21 cellular contexts compared by ENCODE assay signal in the genomic region with DNA sequence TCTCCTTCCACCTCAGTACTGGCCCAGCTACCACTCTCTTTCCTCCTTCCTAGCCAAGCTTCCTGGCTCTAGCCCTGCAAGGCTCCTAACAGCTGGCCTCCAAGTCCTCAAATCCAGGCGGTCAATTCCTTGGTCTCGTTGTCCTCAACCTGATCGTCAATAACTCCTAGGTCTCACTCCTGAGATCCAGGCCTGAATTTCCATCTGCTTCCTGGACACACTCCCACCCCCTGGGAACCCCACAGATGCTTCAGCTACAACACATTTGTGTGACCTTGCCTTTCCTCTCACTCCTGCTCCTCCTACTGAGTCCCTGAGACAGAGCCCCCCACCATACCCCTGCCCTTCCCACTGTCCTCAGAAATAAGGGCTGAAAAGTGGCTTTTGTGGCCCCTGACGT. TPM values are rescaled to one million over a fixed set of nuclear protein-coding genes. Genes with fewer than 3 reads are reported as not detected.
DNase-seq lines count a peak whose midpoint lies in the region; ATAC-seq and TF ChIP-seq lines count a peak whose summit lies in the region.
"Had no signal": no experiment of that assay in that cellular context is flagged by ENCODE, and none has a peak within 500 bp of the region (broad histone marks: within the 10 kb centered on the region; RNA-seq: fewer than 3 reads in every experiment).

No MANE protein-coding gene starts in this region.

- TF ChIP-seq CTCF in endodermal cell (conservative IDR thresholded peaks at IDR 0.05) (no peak), progenitor cell of endocrine pancreas (IDR thresholded peaks at IDR 0.05; ENCODE audit: unreplicated experiment) (no peak)

- H3K27ac ChIP-seq in endodermal cell (ENCODE audit: low read depth, low read length) = no peak overlapping the region
- H3K27ac ChIP-seq: A549, heart left ventricle, WERI-Rb-1 had no signal

- ATAC-seq in activated T-cell treated with anti-CD3 and anti-CD28 coated beads, Interleukin-2, amount 50 U/mL, for 4 hours = no peak
- no peak for ATAC-seq in T-helper 17 cell
- ATAC-seq: A549, heart left ventricle, K562 had no signal

- no peaks in the 10 kb centered on the region for H3K27me3 Mint-ChIP-seq in activated T-cell treated with anti-CD3 and anti-CD28 coated beads, Interleukin-2, amount 50 U/mL, for 4 hours (ENCODE audit: low read depth)
- H3K27me3 Mint-ChIP-seq in T-helper 17 cell (no peaks in the 10 kb centered on the region), endodermal cell (ENCODE audit: insufficient read depth) (peaks cover 6% of the 10 kb centered on the region), progenitor cell of endocrine pancreas (no peaks in the 10 kb centered on the region)
- H3K27me3 Mint-ChIP-seq: activated CD4-positive, alpha-beta T cell treated with anti-CD3 and anti-CD28 coated beads, Interleukin-2, amount 10 ng/mL, durations not matched to agents 7 days and 5 days had no signal

- no peaks in the 10 kb centered on the region for H3K27me3 ChIP-seq in endodermal cell (ENCODE audit: control insufficient read depth, insufficient read depth, low read length, poor library complexity, severe bottlenecking)
- H3K27me3 ChIP-seq: heart left ventricle, MG63 had no signal

- H3K27ac Mint-ChIP-seq in T-helper 17 cell (peak overlapping the region; percentile 41), endodermal cell (peak overlapping the region; percentile 20), progenitor cell of endocrine pancreas (peak overlapping the region; percentile 18)
- H3K27ac Mint-ChIP-seq: activated CD4-positive, alpha-beta T cell treated with anti-CD3 and anti-CD28 coated beads, Interleukin-2, amount 10 ng/mL, durations not matched to agents 7 days and 5 days; dendritic cell treated with granulocyte-macrophage colony-stimulating factor and Interleukin-4, amounts not matched to agents 40 ng/mL and 50 ng/mL, for 4 days had no signal

- peaks cover 5% of the 10 kb centered on the region for H3K4me1 ChIP-seq in endodermal cell (ENCODE audit: control insufficient read depth, insufficient read depth, low read length)

- H3K4me3 Mint-ChIP-seq in activated T-cell treated with anti-CD3 and anti-CD28 coated beads, Interleukin-2, amount 50 U/mL, for 4 hours = peak overlapping the region; percentile 33
- H3K4me3 Mint-ChIP-seq in T-helper 17 cell = no peak overlapping the region
- H3K4me3 Mint-ChIP-seq in endodermal cell = no peak overlapping the region
- peak overlapping the region; percentile 38 for H3K4me3 Mint-ChIP-seq in progenitor cell of endocrine pancreas (ENCODE audit: low read depth)
- H3K4me3 Mint-ChIP-seq: dendritic cell treated with granulocyte-macrophage colony-stimulating factor and Interleukin-4, amounts not matched to agents 40 ng/mL and 50 ng/mL, for 4 days had no signal

- no peak overlapping the region for H3K9ac ChIP-seq in endodermal cell (ENCODE audit: extremely low read depth, low read length, poor library complexity, severe bottlenecking)
- H3K9ac ChIP-seq: SK-N-SH had no signal

- no peak for DNase-seq in activated T-cell treated with anti-CD3 and anti-CD28 coated beads, Interleukin-2, amount 50 U/mL, for 4 hours
- no peak for DNase-seq in activated T-cell treated with anti-CD3 and anti-CD28 coated beads, Interleukin-2, amount 50 U/mL, for 1 hour
- DNase-seq in T-helper 17 cell (no peak), endodermal cell (no peak), progenitor cell of endocrine pancreas (ENCODE audit: low spot score, unreplicated experiment) (no peak), amygdala (lab: John Stamatoyannopoulos, UW) (no peak), middle frontal gyrus (ENCODE audit: extremely low spot score, low spot score) (no peak), SK-N-DZ (ENCODE audit: low spot score) (no peak)
- DNase-seq: activated CD8-positive, alpha-beta memory T cell treated with anti-CD3 and anti-CD28 coated beads, Interleukin-2, amount 50 U/mL, for 4 hours; MG63; NCI-H2081 treated with DMSO at 0.1 percent for 48 hours; small intestine; stimulated activated CD4-positive, alpha-beta T cell treated with anti-CD3 and anti-CD28 coated beads, Interleukin-1b, Interleukin-23, amount 100 ng/mL, for 48 hours; T-helper 9 cell had no signal

- no peak overlapping the region for H3K4me3 ChIP-seq in endodermal cell (ENCODE audit: low read length)
- H3K4me3 ChIP-seq: A549, heart left ventricle, K562, MG63 had no signal

- no peaks in the 10 kb centered on the region for H3K9me3 ChIP-seq in T-helper 17 cell (ENCODE audit: control insufficient read depth, low read length, poor library complexity, severe bottlenecking)
- no peaks in the 10 kb centered on the region for H3K9me3 ChIP-seq in endodermal cell (ENCODE audit: control insufficient read depth, low read length)
- H3K9me3 ChIP-seq: A549, heart left ventricle, MG63, SK-N-SH had no signal

- WGBS in endodermal cell (ENCODE audit: insufficient coverage in 1 of 2, insufficient read length in 1 of 2), 2 experiments = 92 to 100% methylated on average over 4 of the region's 4 CpGs

- peaks cover 2% of the 10 kb centered on the region for H3K36me3 Mint-ChIP-seq in activated T-cell treated with anti-CD3 and anti-CD28 coated beads, Interleukin-2, amount 50 U/mL, for 4 hours (ENCODE audit: insufficient read depth)
- no peaks in the 10 kb centered on the region for H3K36me3 Mint-ChIP-seq in T-helper 17 cell (ENCODE audit: low read depth)
- H3K36me3 Mint-ChIP-seq in endodermal cell (ENCODE audit: low read depth) = peaks cover 13% of the 10 kb centered on the region
- H3K36me3 Mint-ChIP-seq in progenitor cell of endocrine pancreas (ENCODE audit: insufficient read depth) = peaks cover 4% of the 10 kb centered on the region

- H3K4me1 Mint-ChIP-seq in activated T-cell treated with anti-CD3 and anti-CD28 coated beads, Interleukin-2, amount 50 U/mL, for 4 hours (ENCODE audit: low read depth) = peaks cover 26% of the 10 kb centered on the region
- H3K4me1 Mint-ChIP-seq in T-helper 17 cell (peaks cover 31% of the 10 kb centered on the region), endodermal cell (peaks cover 9% of the 10 kb centered on the region), progenitor cell of endocrine pancreas (ENCODE audit: low read depth) (peaks cover 9% of the 10 kb centered on the region)

- H3K36me3 ChIP-seq in endodermal cell (ENCODE audit: control insufficient read depth, insufficient read depth, low read length) = peaks cover 11% of the 10 kb centered on the region
- H3K36me3 ChIP-seq: MG63 had no signal

- H3K9me3 Mint-ChIP-seq in activated T-cell treated with anti-CD3 and anti-CD28 coated beads, Interleukin-2, amount 50 U/mL, for 4 hours = no peaks in the 10 kb centered on the region
- no peaks in the 10 kb centered on the region for H3K9me3 Mint-ChIP-seq in endodermal cell
- no peaks in the 10 kb centered on the region for H3K9me3 Mint-ChIP-seq in progenitor cell of endocrine pancreas (ENCODE audit: low read depth)
- H3K9me3 Mint-ChIP-seq: activated CD4-positive, alpha-beta T cell treated with anti-CD3 and anti-CD28 coated beads, Interleukin-2, amount 10 ng/mL, durations not matched to agents 7 days and 5 days; dendritic cell treated with granulocyte-macrophage colony-stimulating factor and Interleukin-4, amounts not matched to agents 40 ng/mL and 50 ng/mL, for 4 days had no signal

RNA-seq across cellular contexts. Expression of gene ENKD1, which starts 2.3 kb away (rescaled TPM):
- total RNA-seq in activated T-cell treated with anti-CD3 and anti-CD28 coated beads, Interleukin-2, amount 50 U/mL, for 4 hours = 10 to 100 TPM; 13.9 to 16.7 (median 14.1) TPM
- total RNA-seq in T-helper 17 cell (1 to 10 TPM; 6.1 to 6.8 TPM), endodermal cell (10 to 100 TPM; 19.0 to 21.2 TPM), progenitor cell of endocrine pancreas (25.1 and 26.1 TPM in 2 replicates)
- polyA plus RNA-seq in endodermal cell (2013, experiment 1 of 2) = 24.5 TPM
- 20.7 TPM for polyA plus RNA-seq in endodermal cell (2013, experiment 2 of 2)
- polyA plus RNA-seq in SK-N-DZ (2014; cell fraction: cytosol; rRNA removed) = 29.0 and 31.4 TPM in 2 replicates
- polyA plus RNA-seq in SK-N-DZ (2014; cell fraction: nucleus; rRNA removed) = 51.5 and 82.6 TPM in 2 replicates

RNA-seq across cellular contexts. Expression of gene C16orf86, which starts 2.4 kb away (rescaled TPM):
- total RNA-seq in activated T-cell treated with anti-CD3 and anti-CD28 coated beads, Interleukin-2, amount 50 U/mL, for 4 hours = under 1 TPM; 0.35 to 0.63 (median 0.46) TPM
- total RNA-seq in T-helper 17 cell (1 to 10 TPM; 2.9 to 5.1 TPM), endodermal cell (1 to 10 TPM; 3.6 to 4.7 TPM), progenitor cell of endocrine pancreas (2.5 and 2.6 TPM in 2 replicates)
- 3.4 TPM for polyA plus RNA-seq in endodermal cell (2013, experiment 1 of 2)
- polyA plus RNA-seq in endodermal cell (2013, experiment 2 of 2) = 2.1 TPM
- polyA plus RNA-seq in SK-N-DZ (2014; cell fraction: cytosol; rRNA removed) = 5.7 and 5.9 TPM in 2 replicates
- 17.9 and 19.9 TPM in 2 replicates for polyA plus RNA-seq in SK-N-DZ (2014; cell fraction: nucleus; rRNA removed)

RNA-seq across cellular contexts. Expression of gene PARD6A, which starts 3.5 kb away (rescaled TPM):
- 10 to 100 TPM; 12.0 to 12.5 (median 12.5) TPM for total RNA-seq in activated T-cell treated with anti-CD3 and anti-CD28 coated beads, Interleukin-2, amount 50 U/mL, for 4 hours
- total RNA-seq in T-helper 17 cell (1 to 10 TPM; 6.3 to 7.9 TPM), endodermal cell (1 to 10 TPM; 2.6 to 3.7 TPM), progenitor cell of endocrine pancreas (5.6 and 6.4 TPM in 2 replicates)
- 5.8 TPM for polyA plus RNA-seq in endodermal cell (2013, experiment 1 of 2)
- 6.2 TPM for polyA plus RNA-seq in endodermal cell (2013, experiment 2 of 2)
- 14.3 and 17.2 TPM in 2 replicates for polyA plus RNA-seq in SK-N-DZ (2014; cell fraction: cytosol; rRNA removed)
- 9.7 and 9.8 TPM in 2 replicates for polyA plus RNA-seq in SK-N-DZ (2014; cell fraction: nucleus; rRNA removed)

RNA-seq across cellular contexts. Expression of gene ACD, which starts 4.2 kb away (rescaled TPM):
- total RNA-seq in activated T-cell treated with anti-CD3 and anti-CD28 coated beads, Interleukin-2, amount 50 U/mL, for 4 hours = 10 to 100 TPM; 87.5 to 89.7 (median 89.4) TPM
- total RNA-seq in T-helper 17 cell (10 to 100 TPM; 29.5 to 38.7 TPM), endodermal cell (10 to 100 TPM; 39.3 to 41.5 TPM), progenitor cell of endocrine pancreas (32.7 and 34.7 TPM in 2 replicates)
- 35.5 TPM for polyA plus RNA-seq in endodermal cell (2013, experiment 1 of 2)
- 27.6 TPM for polyA plus RNA-seq in endodermal cell (2013, experiment 2 of 2)
- 78.8 and 84.8 TPM in 2 replicates for polyA plus RNA-seq in SK-N-DZ (2014; cell fraction: cytosol; rRNA removed)
- 168 and 203 TPM in 2 replicates for polyA plus RNA-seq in SK-N-DZ (2014; cell fraction: nucleus; rRNA removed)

RNA-seq across cellular contexts. Expression of gene CARMIL2, which starts 19.3 kb away (rescaled TPM):
- total RNA-seq in activated T-cell treated with anti-CD3 and anti-CD28 coated beads, Interleukin-2, amount 50 U/mL, for 4 hours = 100 to 1,000 TPM; 204 to 221 (median 207) TPM
- total RNA-seq in T-helper 17 cell (100 to 1,000 TPM; 144 to 145 TPM), endodermal cell (10 to 100 TPM; 13.6 to 19.8 TPM), progenitor cell of endocrine pancreas (11.8 and 14.2 TPM in 2 replicates)
- polyA plus RNA-seq in endodermal cell (2013, experiment 1 of 2) = 6.9 TPM
- 3.4 TPM for polyA plus RNA-seq in endodermal cell (2013, experiment 2 of 2)
- polyA plus RNA-seq in SK-N-DZ (2014; cell fraction: cytosol; rRNA removed) = 12.3 and 14.3 TPM in 2 replicates
- polyA plus RNA-seq in SK-N-DZ (2014; cell fraction: nucleus; rRNA removed) = 43.4 and 52.2 TPM in 2 replicates

Comparison
In these comparisons a context has a peak if more than half of its experiments do, and no peak if none do; other contexts are left out.
1. H3K4me3 Mint-ChIP-seq: peak in activated T-cell treated with anti-CD3 and anti-CD28 coated beads, Interleukin-2, amount 50 U/mL, for 4 hours (single experiment) and progenitor cell of endocrine pancreas (single experiment); none in T-helper 17 cell (single experiment) and endodermal cell (single experiment).
2. Peak in every context shown above with its lines, with median percentiles within 50 percentile points of each other: H3K27ac Mint-ChIP-seq.